In the genomic region with DNA sequence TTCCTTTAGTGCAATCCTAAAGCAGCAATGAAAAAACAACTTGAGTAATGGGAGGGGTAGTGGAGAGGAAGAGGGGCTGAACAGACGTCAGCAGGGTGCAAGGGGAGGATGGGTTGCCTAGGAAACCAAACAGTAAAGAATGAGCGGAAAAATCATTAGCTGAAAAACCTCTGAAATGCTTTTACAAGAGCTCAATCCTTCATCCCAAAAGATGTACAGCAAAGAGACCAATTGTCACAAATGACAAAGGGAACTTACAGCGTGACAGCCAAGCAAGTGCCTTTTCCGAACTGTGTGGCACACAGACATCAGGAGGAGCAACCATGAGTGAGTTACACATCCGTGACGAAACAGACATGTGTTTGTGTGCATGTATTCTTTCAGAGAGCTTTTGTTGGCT, we compare ENCODE assay signal across 10 cellular contexts.
A peak's percentile ranks its signal among the peaks of the same experiment; 100 is the strongest.
DNase-seq lines count a peak whose midpoint lies in the region; ATAC-seq and TF ChIP-seq lines count a peak whose summit lies in the region.
"Had no signal": no experiment of that assay in that cellular context is flagged by ENCODE, and none has a peak within 500 bp of the region (broad histone marks: within the 10 kb centered on the region; RNA-seq: fewer than 3 reads in every experiment).

No MANE protein-coding gene starts in this region.

- H3K27ac Mint-ChIP-seq in T-cell (peak overlapping the region; percentile 1 to 21), endothelial cell (ENCODE audit: unreplicated experiment) (peak overlapping the region; percentile 98), osteocyte (ENCODE audit: unreplicated experiment) (peak overlapping the region; percentile 77)

- TF ChIP-seq CTCF in endothelial cell (IDR thresholded peaks at IDR 0.05; ENCODE audit: unreplicated experiment) = no peak
- no peak for TF ChIP-seq CTCF in osteocyte (IDR thresholded peaks at IDR 0.05)

- DNase-seq in NCI-H2171 treated with DMSO at 0.1 percent for 48 hours (lab: John Stamatoyannopoulos, UW) (peak; percentile 43), NCI-H2171 (lab: John Stamatoyannopoulos, UW) (no peak), T-cell (peak in 30 of 34 experiments; percentile 5 to 65 (median 30)), endothelial cell (ENCODE audit: low spot score) (peak; percentile 23), osteocyte (ENCODE audit: extremely low spot score, unreplicated experiment) (no peak), NCI-H510A (lab: John Stamatoyannopoulos, UW) (no peak), H4 (ENCODE audit: low spot score) (no peak)

- no peaks in the 10 kb centered on the region for H3K27me3 Mint-ChIP-seq in T-cell
- peaks cover 2% of the 10 kb centered on the region for H3K27me3 Mint-ChIP-seq in endothelial cell (ENCODE audit: unreplicated experiment)
- H3K27me3 Mint-ChIP-seq in osteocyte (ENCODE audit: unreplicated experiment) = no peaks in the 10 kb centered on the region

- no peaks in the 10 kb centered on the region for H3K9me3 Mint-ChIP-seq in T-cell
- no peaks in the 10 kb centered on the region for H3K9me3 Mint-ChIP-seq in endothelial cell (ENCODE audit: unreplicated experiment)
- no peaks in the 10 kb centered on the region for H3K9me3 Mint-ChIP-seq in osteocyte (ENCODE audit: unreplicated experiment)

- ATAC-seq in T-cell (replicated peaks in 1 of 4) (peak in 3 of 4 experiments; percentile 35 to 86 (median 41)), GM18867 (IDR thresholded peaks at IDR 0.05; ENCODE audit: unreplicated experiment) (no peak)
- ATAC-seq: A549, GM12878 had no signal

- POLR2A ChIA-PET in T-cell (lab: Charles Lee) = interaction anchor here in 1 of 2 donors (0.6 to 1.2 kb wide), 7 partner anchors 46 to 106 kb away, joined by 3 to 4 read pairs (median 3); no protein-coding TSS in a partner anchor

- CTCF ChIA-PET in T-cell (lab: Charles Lee) = interaction anchor here (0.5 to 1.8 kb wide), 8 partner anchors 9 to 1935 kb away, joined by 3 to 7 read pairs (median 4); no protein-coding TSS in a partner anchor

- peak overlapping the region in 2 of 3 donors; percentile 10 to 50 for H3K4me3 Mint-ChIP-seq in T-cell
- H3K4me3 Mint-ChIP-seq in endothelial cell (ENCODE audit: unreplicated experiment) = no peak overlapping the region
- no peak overlapping the region for H3K4me3 Mint-ChIP-seq in osteocyte (ENCODE audit: unreplicated experiment)

- H3K36me3 Mint-ChIP-seq in T-cell (peaks cover 5% of the 10 kb centered on the region), endothelial cell (ENCODE audit: low read depth, unreplicated experiment) (no peaks in the 10 kb centered on the region), osteocyte (ENCODE audit: unreplicated experiment) (peaks cover 4% of the 10 kb centered on the region)

- H3K4me1 Mint-ChIP-seq in T-cell (peaks cover 49 to 71% (median 69%) of the 10 kb centered on the region in 3 donors), endothelial cell (ENCODE audit: unreplicated experiment) (peaks cover 8% of the 10 kb centered on the region), osteocyte (ENCODE audit: unreplicated experiment) (peaks cover 26% of the 10 kb centered on the region)

Comparison
In these comparisons a context has a peak if more than half of its experiments do, and no peak if none do; other contexts are left out.
1. DNase-seq: peak in NCI-H2171 treated with DMSO at 0.1 percent for 48 hours (single experiment), T-cell (30 of 34) and endothelial cell (single experiment); none in NCI-H2171 (single experiment), osteocyte (single experiment), NCI-H510A (single experiment) and H4 (single experiment).
2. H3K27ac Mint-ChIP-seq: peak in every context shown above with its lines; median percentile 98 in endothelial cell; 77 in osteocyte; 11 in T-cell.
3. H3K4me3 Mint-ChIP-seq: peak in T-cell (2 of 3); none in endothelial cell (single experiment) and osteocyte (single experiment).